Comparison of ENCODE assay signal across 1 cellular context in the genomic region with DNA sequence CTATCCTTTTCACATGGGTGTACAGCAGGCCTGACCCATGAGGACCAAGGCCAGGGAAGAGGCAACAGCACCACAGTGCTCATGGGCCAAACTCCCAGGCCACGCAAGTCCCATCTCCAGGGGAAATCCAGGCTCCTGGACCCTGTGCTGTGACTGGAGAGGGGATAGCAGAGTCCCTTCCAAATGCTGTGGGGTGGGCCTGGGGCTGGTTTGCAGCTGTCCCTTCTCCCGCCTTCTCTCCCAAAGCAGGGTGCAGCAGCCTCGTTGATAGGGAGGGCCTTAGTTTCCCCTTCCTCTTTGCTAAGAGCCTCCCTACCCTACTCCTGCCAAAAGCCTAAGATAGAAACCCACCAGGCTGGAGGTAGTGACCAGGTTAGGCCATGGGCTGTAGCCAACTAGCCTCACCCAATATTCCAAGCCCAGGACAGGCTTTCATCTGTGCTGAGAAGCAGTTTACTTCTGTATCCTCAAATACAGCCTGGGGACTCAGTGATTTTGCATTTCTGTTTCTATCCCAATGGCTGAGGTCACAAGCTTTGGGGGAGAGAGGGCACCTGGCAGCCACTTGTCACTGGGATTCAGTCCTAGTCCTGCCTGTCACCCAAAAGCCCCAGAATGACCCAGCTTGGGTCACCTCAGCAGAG.
TF ChIP-seq lines count a peak whose summit lies in the region.

No MANE protein-coding gene starts in this region.

TF ChIP-seq in HCT116, 20 proteins besides CTCF, POLR2A, EP300 and RAD21 (continued from another document):
- no peak for TF ChIP-seq REST (IDR thresholded peaks at IDR 0.05; ENCODE audit: low read depth)
- TF ChIP-seq, protein P1, sequence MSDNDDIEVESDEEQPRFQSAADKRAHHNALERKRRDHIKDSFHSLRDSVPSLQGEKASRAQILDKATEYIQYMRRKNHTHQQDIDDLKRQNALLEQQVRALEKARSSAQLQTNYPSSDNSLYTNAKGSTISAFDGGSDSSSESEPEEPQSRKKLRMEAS (IDR thresholded peaks at IDR 0.05): no peak
- no peak for TF ChIP-seq EZH2 (IDR thresholded peaks at IDR 0.05)
- no peak for TF ChIP-seq ZFX (IDR thresholded peaks at IDR 0.05)
- TF ChIP-seq TCF7L2 (IDR thresholded peaks at IDR 0.05; ENCODE audit: borderline replicate concordance, extremely low read depth, insufficient read depth, insufficient read length): no peak
